Comparison of ENCODE assay signal across 14 cellular contexts in the genomic region with DNA sequence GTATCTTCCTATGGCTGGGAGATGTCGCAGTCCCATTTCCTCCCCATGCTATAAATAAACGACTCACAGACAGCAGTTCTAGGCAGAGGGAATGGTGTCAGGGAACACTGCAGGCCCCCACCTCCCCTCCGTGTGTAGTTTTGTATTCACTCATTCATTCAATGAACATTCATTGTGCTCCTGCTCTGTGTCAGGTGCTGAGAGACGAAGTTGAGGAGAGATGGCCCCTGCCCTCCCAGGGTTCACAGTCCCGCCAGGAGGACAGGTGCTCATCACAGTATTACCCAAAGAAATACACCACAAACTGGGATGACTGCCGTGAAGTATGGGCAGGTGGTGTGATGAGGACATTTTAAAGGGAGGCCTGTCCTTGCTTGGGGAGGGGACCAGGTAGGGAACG.
"Had no signal": no experiment of that assay in that cellular context is flagged by ENCODE, and none has a peak within 500 bp of the region (broad histone marks: within the 10 kb centered on the region; RNA-seq: fewer than 3 reads in every experiment).

No MANE protein-coding gene starts in this region.

- H3K4me3 ChIP-seq: dorsolateral prefrontal cortex, stomach, thoracic aorta, uterus had no signal

- H3K4me1 Mint-ChIP-seq: activated CD4-positive, alpha-beta memory T cell treated with anti-CD3 and anti-CD28 coated beads, Interleukin-2, amount 10 ng/mL, durations not matched to agents 7 days and 5 days had no signal

- H3K27ac ChIP-seq: dorsolateral prefrontal cortex, stomach, thoracic aorta, uterus had no signal

- H3K27ac Mint-ChIP-seq: activated CD4-positive, alpha-beta memory T cell treated with anti-CD3 and anti-CD28 coated beads, Interleukin-2, amount 10 ng/mL, durations not matched to agents 7 days and 5 days; activated naive CD8-positive, alpha-beta T cell; brain; memory B cell; nephron had no signal

- H3K4me3 Mint-ChIP-seq: activated CD4-positive, alpha-beta memory T cell treated with anti-CD3 and anti-CD28 coated beads, Interleukin-2, amount 10 ng/mL, durations not matched to agents 7 days and 5 days; activated naive CD8-positive, alpha-beta T cell; brain; memory B cell; nephron had no signal

- H3K9me3 ChIP-seq: uterus had no signal

- H3K36me3 ChIP-seq: stomach, thoracic aorta, uterus had no signal

- H3K4me1 ChIP-seq: stomach, uterus had no signal

- H3K27me3 ChIP-seq: uterus had no signal

- DNase-seq: amygdala, glutamatergic neuron, SW 1271, T1000 had no signal

- H3K9me3 Mint-ChIP-seq: activated CD4-positive, alpha-beta memory T cell treated with anti-CD3 and anti-CD28 coated beads, Interleukin-2, amount 10 ng/mL, durations not matched to agents 7 days and 5 days had no signal

- ATAC-seq: left colon had no signal
